1 cellular context compared by ENCODE assay signal in genomic region chr11:134538793-134539192, GRCh38.
TF ChIP-seq lines count a peak whose summit lies in the region.

No MANE protein-coding gene starts in this region.

TF ChIP-seq in GM23338, 12 proteins besides CTCF, POLR2A, EP300 and RAD21 (continued from another document):
- TF ChIP-seq, protein P1, sequence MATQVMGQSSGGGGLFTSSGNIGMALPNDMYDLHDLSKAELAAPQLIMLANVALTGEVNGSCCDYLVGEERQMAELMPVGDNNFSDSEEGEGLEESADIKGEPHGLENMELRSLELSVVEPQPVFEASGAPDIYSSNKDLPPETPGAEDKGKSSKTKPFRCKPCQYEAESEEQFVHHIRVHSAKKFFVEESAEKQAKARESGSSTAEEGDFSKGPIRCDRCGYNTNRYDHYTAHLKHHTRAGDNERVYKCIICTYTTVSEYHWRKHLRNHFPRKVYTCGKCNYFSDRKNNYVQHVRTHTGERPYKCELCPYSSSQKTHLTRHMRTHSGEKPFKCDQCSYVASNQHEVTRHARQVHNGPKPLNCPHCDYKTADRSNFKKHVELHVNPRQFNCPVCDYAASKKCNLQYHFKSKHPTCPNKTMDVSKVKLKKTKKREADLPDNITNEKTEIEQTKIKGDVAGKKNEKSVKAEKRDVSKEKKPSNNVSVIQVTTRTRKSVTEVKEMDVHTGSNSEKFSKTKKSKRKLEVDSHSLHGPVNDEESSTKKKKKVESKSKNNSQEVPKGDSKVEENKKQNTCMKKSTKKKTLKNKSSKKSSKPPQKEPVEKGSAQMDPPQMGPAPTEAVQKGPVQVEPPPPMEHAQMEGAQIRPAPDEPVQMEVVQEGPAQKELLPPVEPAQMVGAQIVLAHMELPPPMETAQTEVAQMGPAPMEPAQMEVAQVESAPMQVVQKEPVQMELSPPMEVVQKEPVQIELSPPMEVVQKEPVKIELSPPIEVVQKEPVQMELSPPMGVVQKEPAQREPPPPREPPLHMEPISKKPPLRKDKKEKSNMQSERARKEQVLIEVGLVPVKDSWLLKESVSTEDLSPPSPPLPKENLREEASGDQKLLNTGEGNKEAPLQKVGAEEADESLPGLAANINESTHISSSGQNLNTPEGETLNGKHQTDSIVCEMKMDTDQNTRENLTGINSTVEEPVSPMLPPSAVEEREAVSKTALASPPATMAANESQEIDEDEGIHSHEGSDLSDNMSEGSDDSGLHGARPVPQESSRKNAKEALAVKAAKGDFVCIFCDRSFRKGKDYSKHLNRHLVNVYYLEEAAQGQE (IDR thresholded peaks at IDR 0.05; ENCODE audit: unreplicated experiment), result no peak
- TF ChIP-seq EZH2phosphoT487 (IDR thresholded peaks at IDR 0.05; ENCODE audit: unreplicated experiment) (no peak), CREB1 (CRISPR knock-in tag; IDR thresholded peaks at IDR 0.05; ENCODE audit: low read depth) (no peak), POLR2AphosphoS5 (IDR thresholded peaks at IDR 0.05; ENCODE audit: low read depth) (no peak), NANOG (IDR thresholded peaks at IDR 0.05; ENCODE audit: borderline replicate concordance) (no peak)
